8 cellular contexts compared by ENCODE assay signal in the genomic region with DNA sequence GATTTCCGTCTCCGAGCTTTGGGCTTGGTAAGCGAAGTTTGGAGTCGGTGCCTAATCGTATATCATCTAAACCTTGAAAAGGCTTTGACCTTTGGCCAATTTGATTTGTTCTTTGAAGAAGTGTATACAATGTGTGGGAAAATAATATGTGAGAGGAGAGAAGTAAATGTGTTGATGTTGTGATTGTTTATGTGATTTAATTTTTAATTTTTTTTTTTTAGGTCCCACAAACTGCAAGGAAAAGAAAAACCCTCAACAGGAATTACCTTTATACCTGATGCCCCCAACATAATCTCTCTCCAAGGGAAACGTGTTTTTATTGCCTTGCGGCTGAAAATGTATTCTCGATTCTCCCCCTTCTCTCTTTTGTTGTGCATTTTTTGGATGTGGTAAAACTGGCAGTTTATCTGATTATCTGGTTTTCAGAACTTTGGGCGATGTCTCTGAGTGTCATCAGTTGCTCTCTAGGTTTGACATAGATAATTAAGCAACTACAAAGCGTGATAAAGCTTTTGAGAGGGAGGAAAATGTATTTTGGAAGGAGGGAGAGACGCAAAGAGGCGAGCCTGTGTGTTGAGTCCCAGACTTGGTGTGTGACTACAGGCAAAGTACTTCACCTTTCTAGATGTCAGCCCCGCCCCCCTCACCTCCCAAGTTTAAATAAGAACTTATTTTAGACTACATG. TPM values are rescaled to one million over a fixed set of nuclear protein-coding genes. Genes with fewer than 3 reads are reported as not detected.
DNase-seq lines count a peak whose midpoint lies in the region; ATAC-seq and TF ChIP-seq lines count a peak whose summit lies in the region.

No MANE protein-coding gene starts in this region.

- H4K20me1 ChIP-seq in PC-9 (ENCODE audit: insufficient read depth): peaks cover 21% of the 10 kb centered on the region

- H3K36me3 ChIP-seq in PC-9 (ENCODE audit: low read depth): no peaks in the 10 kb centered on the region

- H3K79me2 ChIP-seq in PC-9 (ENCODE audit: low read depth): peaks cover 33% of the 10 kb centered on the region

- peaks cover 27% of the 10 kb centered on the region for H3K36me3 Mint-ChIP-seq in stimulated activated effector memory CD8-positive, alpha-beta T cell treated with anti-CD3 and anti-CD28 coated beads, Interleukin-12 subunit alpha, Interleukin-12 subunit beta, amount 100 ng/mL, for 72 hours

- H3K27ac ChIP-seq in PC-9: peak overlapping the region; percentile 86
- H3K27ac ChIP-seq in angular gyrus (ENCODE audit: low read depth, low read length): peak overlapping the region; percentile 96

- H3K27ac Mint-ChIP-seq in stimulated activated effector memory CD8-positive, alpha-beta T cell treated with anti-CD3 and anti-CD28 coated beads, Interleukin-12 subunit alpha, Interleukin-12 subunit beta, amount 100 ng/mL, for 72 hours: peak overlapping the region; percentile 96

- no peaks in the 10 kb centered on the region for H3K9me3 Mint-ChIP-seq in stimulated activated effector memory CD8-positive, alpha-beta T cell treated with anti-CD3 and anti-CD28 coated beads, Interleukin-12 subunit alpha, Interleukin-12 subunit beta, amount 100 ng/mL, for 72 hours

- TF ChIP-seq CTCF in PC-9 (conservative IDR thresholded peaks at IDR 0.05): peak; percentile 48; the same call in 1 of the 2 replicates

- POLR2A ChIA-PET in PC-9 (lab: Charles Lee; ENCODE audit: unreplicated experiment): interaction anchor here (0.5 to 0.6 kb wide), 4 partner anchors 136 to 842 kb away, joined by 3 to 5 read pairs (median 4); no protein-coding TSS in a partner anchor

- H3K4me1 Mint-ChIP-seq in stimulated activated effector memory CD8-positive, alpha-beta T cell treated with anti-CD3 and anti-CD28 coated beads, Interleukin-12 subunit alpha, Interleukin-12 subunit beta, amount 100 ng/mL, for 72 hours: peaks cover 29% of the 10 kb centered on the region

- H3K4me1 ChIP-seq in PC-9 (replicated peaks; ENCODE audit: insufficient read depth): peaks cover 26% of the 10 kb centered on the region

- intact Hi-C loops in PC-9 (cut with micrococcal nuclease; ENCODE audit: unreplicated experiment): loop anchor here (2.0 kb wide), 1 partner anchor 124 kb away; a partner anchor contains a TSS

- no peaks in the 10 kb centered on the region for H3K9me3 ChIP-seq in PC-9 (ENCODE audit: insufficient read depth, low read depth)

- no peaks in the 10 kb centered on the region for H3K9me2 ChIP-seq in PC-9 (ENCODE audit: insufficient read depth)

- peak overlapping the region; percentile 81 for H2AFZ ChIP-seq in PC-9

- no peaks in the 10 kb centered on the region for H3K27me3 ChIP-seq in PC-9 (ENCODE audit: insufficient read depth, low read depth)

- H3F3A ChIP-seq in PC-9 (ENCODE audit: insufficient read depth, low read depth): peaks cover 13% of the 10 kb centered on the region

- ATAC-seq in stimulated activated effector memory CD8-positive, alpha-beta T cell treated with anti-CD3 and anti-CD28 coated beads, Interleukin-12 subunit alpha, Interleukin-12 subunit beta, amount 100 ng/mL, for 72 hours: no peak
- no peak for ATAC-seq in GM18909 (IDR thresholded peaks at IDR 0.05; ENCODE audit: poor library complexity, unreplicated experiment)

- CTCF ChIA-PET in PC-9 (lab: Charles Lee): interaction anchor here (0.6 to 0.8 kb wide), 2 partner anchors 200 to 841 kb away, joined by 4 read pairs; no protein-coding TSS in a partner anchor

- peak overlapping the region; percentile 91 for H3K4me2 ChIP-seq in PC-9

- H3K4me3 ChIP-seq in PC-9: peak overlapping the region; percentile 59

- DNase-seq in ELF-1 (ENCODE audit: low read depth, low spot score): peak; percentile 22
- DNase-seq in PC-9: peak in 1 of 2 experiments; percentile 8
- peak; percentile 16 for DNase-seq in kidney tubule cell (ENCODE audit: low spot score)
- peak in 1 of 2 donors; percentile 54 for DNase-seq in stimulated activated effector memory CD8-positive, alpha-beta T cell treated with anti-CD3 and anti-CD28 coated beads, Interleukin-12 subunit alpha, Interleukin-12 subunit beta, amount 100 ng/mL, for 72 hours (ENCODE audit: low spot score in 2 of 2)
- DNase-seq in T1000 (lab: John Stamatoyannopoulos, UW): no peak
- no peak for DNase-seq in GM19240 (ENCODE audit: insufficient read length, low spot score)

- H3K4me3 Mint-ChIP-seq in stimulated activated effector memory CD8-positive, alpha-beta T cell treated with anti-CD3 and anti-CD28 coated beads, Interleukin-12 subunit alpha, Interleukin-12 subunit beta, amount 100 ng/mL, for 72 hours: peak overlapping the region; percentile 88

- BruUV-seq in PC-9 (replicated peaks; lab: Mats Ljungman, UMichigan): TSS peak; percentile 87

RNA-seq across cellular contexts. Expression of a gene that starts 0.9 kb away (rescaled TPM):
- 49.3 and 49.4 TPM in 2 replicates for total RNA-seq in PC-9 (2021)

Comparison
In these comparisons a context has a peak if more than half of its experiments do, and no peak if none do; other contexts are left out.
1. DNase-seq: peak in ELF-1 (single experiment) and kidney tubule cell (single experiment); none in T1000 (single experiment) and GM19240 (single experiment).